ENCODE assay signal across 29 cellular contexts in genomic region chr14:92683041-92683440, GRCh38.
"Had no signal": no experiment of that assay in that cellular context is flagged by ENCODE, and none has a peak within 500 bp of the region (broad histone marks: within the 10 kb centered on the region; RNA-seq: fewer than 3 reads in every experiment).

No MANE protein-coding gene starts in this region.

- H3K36me3 ChIP-seq: cardiac muscle cell, SJSA1 had no signal

- H3K27ac Mint-ChIP-seq: activated CD4-positive, alpha-beta T cell treated with anti-CD3 and anti-CD28 coated beads, Interleukin-2, amount 10 ng/mL, durations not matched to agents 24 days and 14 days; T-helper 1 cell treated with Interleukin-12 subunit alpha and Interleukin-12 subunit beta and Interleukin-4 antibody, amounts not matched to agents 30 μg/mL and 1 μg/mL, for 36 hours; T-helper 2 cell treated with Interferon-gamma antibody and Interleukin-4, amounts not matched to agents 5 μg/mL and 100 μg/mL, for 36 hours had no signal

- DNase-seq: activated CD4-positive, alpha-beta T cell treated with anti-CD3 and anti-CD28 coated beads, Interleukin-2, amount 10 ng/mL, durations not matched to agents 24 days and 14 days; activated CD4-positive, alpha-beta T cell treated with anti-CD3 and anti-CD28 coated beads, Interleukin-2, amount 50 U/mL, for 4 hours; activated CD8-positive, alpha-beta memory T cell treated with anti-CD3 and anti-CD28 coated beads, Interleukin-2, amount 50 U/mL, for 48 hours; activated effector memory CD4-positive, alpha-beta T cell treated with Interleukin-2 at 50 U/mL for 16 hours; activated naive CD4-positive, alpha-beta T cell treated with anti-CD3 and anti-CD28 coated beads, Interleukin-2, amount 50 U/mL, for 16 hours; activated T-cell treated with anti-CD3 and anti-CD28 coated beads, Interleukin-2, amount 50 U/mL, for 48 hours; amniotic stem cell; MM.1S; NCI-H1092; NCI-H1436 treated with DMSO at 0.1 percent for 48 hours; NCI-H1694 treated with DMSO at 0.1 percent for 48 hours; NCI-H2029; NCI-H345; NCI-H510A; NCI-H526; NCI-H748 treated with DMSO at 0.1 percent for 48 hours; NK-92 treated with Interleukin-12 subunit alpha and Interleukin-12 subunit beta, amount 100 ng/mL, for 24 hours; PC-3; Peyer's patch; RPMI8226; SHP77 treated with DMSO at 0.1 percent for 48 hours; SK-N-SH had no signal

- H3K9me3 Mint-ChIP-seq: central memory CD8-positive, alpha-beta T cell; T-helper 1 cell treated with Interleukin-12 subunit alpha and Interleukin-12 subunit beta and Interleukin-4 antibody, amounts not matched to agents 30 μg/mL and 1 μg/mL, for 36 hours; T-helper 2 cell treated with Interferon-gamma antibody and Interleukin-4, amounts not matched to agents 5 μg/mL and 100 μg/mL, for 36 hours had no signal

- H3K27me3 ChIP-seq: ascending aorta, Peyer's patch, SJSA1 had no signal

- H3K27me3 Mint-ChIP-seq: activated CD4-positive, alpha-beta T cell treated with anti-CD3 and anti-CD28 coated beads, Interleukin-2, amount 10 ng/mL, durations not matched to agents 24 days and 14 days; central memory CD8-positive, alpha-beta T cell had no signal

- H3K4me3 Mint-ChIP-seq: activated CD4-positive, alpha-beta T cell treated with anti-CD3 and anti-CD28 coated beads, Interleukin-2, amount 10 ng/mL, durations not matched to agents 24 days and 14 days; central memory CD8-positive, alpha-beta T cell; T-helper 1 cell treated with Interleukin-12 subunit alpha and Interleukin-12 subunit beta and Interleukin-4 antibody, amounts not matched to agents 30 μg/mL and 1 μg/mL, for 36 hours; T-helper 2 cell treated with Interferon-gamma antibody and Interleukin-4, amounts not matched to agents 5 μg/mL and 100 μg/mL, for 36 hours had no signal

- H3K9me3 ChIP-seq: ascending aorta, Peyer's patch, SJSA1, SK-N-SH had no signal

- ATAC-seq: PC-3 had no signal

- H3K27ac ChIP-seq: ascending aorta, cardiac muscle cell, KMS-11, Peyer's patch, SJSA1 had no signal

- H3K4me3 ChIP-seq: ascending aorta, cardiac muscle cell, Peyer's patch, SJSA1 had no signal
